Comparison of ENCODE assay signal across 7 cellular contexts in the genomic region with DNA sequence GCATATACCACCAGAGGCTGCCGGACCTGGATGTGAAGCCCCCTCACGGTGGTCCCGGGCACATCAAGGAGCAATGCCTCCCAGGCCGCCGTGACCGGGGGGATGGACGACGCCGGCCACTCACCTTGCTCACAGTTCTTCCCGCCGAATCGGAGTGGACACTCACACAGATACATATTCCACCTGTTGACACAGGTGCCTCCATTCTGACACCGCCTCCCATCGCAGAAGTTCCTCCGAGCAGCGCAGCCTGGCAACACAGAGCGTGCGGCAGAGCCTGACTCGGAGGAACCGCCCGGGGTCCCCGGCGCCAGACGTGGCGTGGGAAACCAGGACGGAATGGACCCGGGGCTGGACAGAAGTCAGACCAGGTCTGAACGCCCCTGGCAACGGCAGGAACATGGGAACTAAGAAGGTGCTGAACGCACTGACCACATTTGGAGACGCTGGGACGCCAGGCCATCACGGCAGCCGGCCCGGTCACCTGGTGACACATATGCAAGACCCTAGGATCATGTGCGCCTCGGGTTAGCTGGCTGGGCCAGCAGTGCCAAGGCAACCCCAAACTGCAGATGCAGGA.
"Had no signal": no experiment of that assay in that cellular context is flagged by ENCODE, and none has a peak within 500 bp of the region (broad histone marks: within the 10 kb centered on the region; RNA-seq: fewer than 3 reads in every experiment).

No MANE protein-coding gene starts in this region.

- H3K4me3 ChIP-seq: GM23248, K562 had no signal

- H3K9ac ChIP-seq: GM23248 had no signal

- H3K4me3 Mint-ChIP-seq: H9, IgD-negative memory B cell had no signal

- H3K9me3 Mint-ChIP-seq: H9, IgD-negative memory B cell had no signal

- DNase-seq: GM23248, GOT3, H9, HCEC 1CT, KG1 had no signal

- H3K27ac ChIP-seq: GM23248 had no signal

- H3K27ac Mint-ChIP-seq: IgD-negative memory B cell had no signal

- ATAC-seq: K562 had no signal

- H2AFZ ChIP-seq: GM23248 had no signal
